Comparison of ENCODE assay signal across 1 cellular context in genomic region chr12:47773858-47774580, GRCh38.
TF ChIP-seq lines count a peak whose summit lies in the region.

No MANE protein-coding gene starts in this region.

TF ChIP-seq in A549, 52 proteins besides CTCF, POLR2A, EP300 and RAD21 (continued from another document):
- TF ChIP-seq HEYL (CRISPR knock-in tag; IDR thresholded peaks at IDR 0.05), result no peak
- peak; percentile 80 for TF ChIP-seq HDAC2 (IDR thresholded peaks at IDR 0.05)
- no peak for TF ChIP-seq ZC3H11A (IDR thresholded peaks at IDR 0.05)
- no peak for TF ChIP-seq EHMT2 (IDR thresholded peaks at IDR 0.05; ENCODE audit: low read depth)
- peak; percentile 37; the same call in 1 of the 2 replicates for TF ChIP-seq RCOR1 (IDR thresholded peaks at IDR 0.05; ENCODE audit: low read depth, low read length)
- no peak for TF ChIP-seq USF2 (IDR thresholded peaks at IDR 0.05)
- no peak for TF ChIP-seq FOXS1 (CRISPR knock-in tag; IDR thresholded peaks at IDR 0.05)
- TF ChIP-seq FOSB (CRISPR knock-in tag; IDR thresholded peaks at IDR 0.05), result no peak
- TF ChIP-seq RARB (CRISPR knock-in tag; IDR thresholded peaks at IDR 0.05), result no peak
- no peak for TF ChIP-seq CHD4 (IDR thresholded peaks at IDR 0.05; ENCODE audit: borderline replicate concordance)
- no peak for TF ChIP-seq ZNF302 (CRISPR knock-in tag; IDR thresholded peaks at IDR 0.05)
- no peak for TF ChIP-seq EHF (CRISPR knock-in tag; IDR thresholded peaks at IDR 0.05)
- no peak for TF ChIP-seq E2F6 (IDR thresholded peaks at IDR 0.05; ENCODE audit: borderline replicate concordance, low read depth)
- no peak for TF ChIP-seq NPAS2 (CRISPR knock-in tag; IDR thresholded peaks at IDR 0.05; ENCODE audit: borderline replicate concordance)
- no peak for TF ChIP-seq REST (IDR thresholded peaks at IDR 0.05)
TF ChIP-seq in A549: peak in this region for 4.
